Comparison of ENCODE assay signal across 1 cellular context in the genomic region with DNA sequence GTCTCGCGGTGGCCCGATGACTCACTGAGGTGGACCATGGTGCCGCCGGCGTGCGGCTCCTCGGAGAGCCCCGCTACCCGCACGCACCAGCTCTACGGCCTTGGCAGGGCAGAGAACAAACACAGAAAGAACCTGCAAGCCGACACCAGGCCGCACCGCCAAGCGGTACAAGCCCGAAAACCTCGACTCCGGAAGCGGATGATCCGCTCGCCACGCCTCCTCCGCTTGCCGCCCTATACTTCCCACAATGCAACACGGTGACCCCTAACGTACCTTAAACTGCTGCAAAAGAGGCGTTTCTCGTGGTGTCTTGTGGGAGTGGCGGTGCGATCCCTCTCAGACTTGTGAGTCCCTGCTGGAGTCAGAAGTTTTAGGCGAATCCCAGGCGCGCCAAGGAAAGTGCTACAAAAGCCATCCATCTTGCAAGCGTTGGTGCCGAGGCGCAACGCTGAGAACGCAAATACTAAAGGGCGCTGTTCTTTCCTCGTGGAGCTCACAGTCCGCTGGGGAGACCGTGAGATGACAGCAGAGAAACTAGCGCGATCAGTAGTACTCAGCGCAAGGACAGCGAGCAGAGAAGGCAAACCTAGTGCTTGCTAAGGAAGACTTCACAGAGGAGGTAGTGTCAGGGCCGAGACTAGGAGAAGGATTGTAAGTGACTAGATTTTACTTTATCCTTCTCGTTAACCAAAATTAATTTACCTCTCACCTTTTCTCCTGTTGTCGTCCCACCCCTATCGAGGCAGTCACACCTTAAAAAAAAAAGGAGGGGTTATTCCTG.
TF ChIP-seq lines count a peak whose summit lies in the region.

A gene (minus strand): TSS at position 200 of the 781 bp plus-strand sequence. CDS start 162 bp downstream, at position 38.

TF ChIP-seq in HepG2, 621 proteins besides CTCF, POLR2A, EP300 and RAD21 (continued from another document and continues in another):
- TF ChIP-seq, protein P1, sequence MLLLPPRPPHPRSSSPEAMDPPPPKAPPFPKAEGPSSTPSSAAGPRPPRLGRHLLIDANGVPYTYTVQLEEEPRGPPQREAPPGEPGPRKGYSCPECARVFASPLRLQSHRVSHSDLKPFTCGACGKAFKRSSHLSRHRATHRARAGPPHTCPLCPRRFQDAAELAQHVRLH (CRISPR knock-in tag; IDR thresholded peaks at IDR 0.05; ENCODE audit: borderline replicate concordance, low read depth), result 0 out of 2 replicates have a peak, but pooled peaks have one; percentile 76
- TF ChIP-seq ZNF180 (CRISPR knock-in tag; IDR thresholded peaks at IDR 0.05; ENCODE audit: borderline replicate concordance, low read depth) (no peak), ZBTB21 (CRISPR knock-in tag; IDR thresholded peaks at IDR 0.05) (no peak), MIER2 (CRISPR knock-in tag; IDR thresholded peaks at IDR 0.05) (no peak), SPEN (CRISPR knock-in tag; IDR thresholded peaks at IDR 0.05; ENCODE audit: low read depth) (peak; percentile 97), ZNF75D (CRISPR knock-in tag; IDR thresholded peaks at IDR 0.05; ENCODE audit: borderline replicate concordance) (no peak), ZBTB3 (CRISPR knock-in tag; IDR thresholded peaks at IDR 0.05; ENCODE audit: borderline replicate concordance, low read depth) (0 out of 2 replicates have a peak, but pooled peaks have one; percentile 46), GFI1 (CRISPR knock-in tag; IDR thresholded peaks at IDR 0.05; ENCODE audit: borderline replicate concordance) (no peak), PLRG1 (conservative IDR thresholded peaks at IDR 0.05) (no peak), HMG20B (CRISPR knock-in tag; conservative IDR thresholded peaks at IDR 0.05) (peak; percentile 41; the same call in 1 of the 2 replicates), JUND (CRISPR knock-in tag; IDR thresholded peaks at IDR 0.05) (peak; percentile 70; the same call in 1 of the 2 replicates), ZNF766 (CRISPR knock-in tag; IDR thresholded peaks at IDR 0.05; ENCODE audit: borderline replicate concordance) (no peak), ARHGAP35 (CRISPR knock-in tag; IDR thresholded peaks at IDR 0.05; ENCODE audit: borderline replicate concordance) (peak; percentile 42; the same call in 1 of the 2 replicates), ZNF569 (CRISPR knock-in tag; IDR thresholded peaks at IDR 0.05; ENCODE audit: borderline replicate concordance) (no peak), GABPA (IDR thresholded peaks at IDR 0.05; ENCODE audit: low read depth, low read length) (peak; percentile 82), GABPA (CRISPR knock-in tag; IDR thresholded peaks at IDR 0.05; ENCODE audit: low read depth) (peak; percentile 94), CBX2 (IDR thresholded peaks at IDR 0.05; ENCODE audit: low read depth, low read length) (no peak), CBX2 (CRISPR knock-in tag; IDR thresholded peaks at IDR 0.05; ENCODE audit: low read depth) (no peak; the same call in 1 of the 2 replicates), ZNF891 (CRISPR knock-in tag; IDR thresholded peaks at IDR 0.05) (0 out of 2 replicates have a peak, but pooled peaks have one; percentile 45), PPARG (CRISPR knock-in tag; conservative IDR thresholded peaks at IDR 0.05) (no peak; the same call in 1 of the 2 replicates), ZNF225 (CRISPR knock-in tag; IDR thresholded peaks at IDR 0.05) (peak; percentile 20; the same call in 1 of the 2 replicates), DMAP1 (CRISPR knock-in tag; IDR thresholded peaks at IDR 0.05) (peak; percentile 98), ZNF124 (CRISPR knock-in tag; IDR thresholded peaks at IDR 0.05) (peak; percentile 67; the same call in 1 of the 2 replicates), KLF11 (CRISPR knock-in tag; IDR thresholded peaks at IDR 0.05) (peak; percentile 73), ZNF878 (CRISPR knock-in tag; IDR thresholded peaks at IDR 0.05) (peak; percentile 80; the same call in 1 of the 2 replicates)
- TF ChIP-seq, protein P2, sequence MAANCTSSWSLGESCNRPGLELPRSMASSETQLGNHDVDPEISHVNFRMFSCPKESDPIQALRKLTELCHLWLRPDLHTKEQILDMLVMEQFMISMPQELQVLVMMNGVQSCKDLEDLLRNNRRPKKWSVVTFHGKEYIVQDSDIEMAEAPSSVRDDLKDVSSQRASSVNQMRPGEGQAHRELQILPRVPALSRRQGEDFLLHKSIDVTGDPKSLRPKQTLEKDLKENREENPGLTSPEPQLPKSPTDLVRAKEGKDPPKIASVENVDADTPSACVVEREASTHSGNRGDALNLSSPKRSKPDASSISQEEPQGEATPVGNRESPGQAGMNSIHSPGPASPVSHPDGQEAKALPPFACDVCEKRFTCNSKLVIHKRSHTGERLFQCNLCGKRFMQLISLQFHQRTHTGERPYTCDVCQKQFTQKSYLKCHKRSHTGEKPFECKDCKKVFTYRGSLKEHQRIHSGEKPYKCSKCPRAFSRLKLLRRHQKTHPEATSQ (CRISPR knock-in tag; IDR thresholded peaks at IDR 0.05; ENCODE audit: borderline replicate concordance), result 0 out of 2 replicates have a peak, but pooled peaks have one; percentile 15
- TF ChIP-seq, protein P3, sequence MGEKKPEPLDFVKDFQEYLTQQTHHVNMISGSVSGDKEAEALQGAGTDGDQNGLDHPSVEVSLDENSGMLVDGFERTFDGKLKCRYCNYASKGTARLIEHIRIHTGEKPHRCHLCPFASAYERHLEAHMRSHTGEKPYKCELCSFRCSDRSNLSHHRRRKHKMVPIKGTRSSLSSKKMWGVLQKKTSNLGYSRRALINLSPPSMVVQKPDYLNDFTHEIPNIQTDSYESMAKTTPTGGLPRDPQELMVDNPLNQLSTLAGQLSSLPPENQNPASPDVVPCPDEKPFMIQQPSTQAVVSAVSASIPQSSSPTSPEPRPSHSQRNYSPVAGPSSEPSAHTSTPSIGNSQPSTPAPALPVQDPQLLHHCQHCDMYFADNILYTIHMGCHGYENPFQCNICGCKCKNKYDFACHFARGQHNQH (CRISPR knock-in tag; IDR thresholded peaks at IDR 0.05), result peak; percentile 75
- TF ChIP-seq, protein P4, sequence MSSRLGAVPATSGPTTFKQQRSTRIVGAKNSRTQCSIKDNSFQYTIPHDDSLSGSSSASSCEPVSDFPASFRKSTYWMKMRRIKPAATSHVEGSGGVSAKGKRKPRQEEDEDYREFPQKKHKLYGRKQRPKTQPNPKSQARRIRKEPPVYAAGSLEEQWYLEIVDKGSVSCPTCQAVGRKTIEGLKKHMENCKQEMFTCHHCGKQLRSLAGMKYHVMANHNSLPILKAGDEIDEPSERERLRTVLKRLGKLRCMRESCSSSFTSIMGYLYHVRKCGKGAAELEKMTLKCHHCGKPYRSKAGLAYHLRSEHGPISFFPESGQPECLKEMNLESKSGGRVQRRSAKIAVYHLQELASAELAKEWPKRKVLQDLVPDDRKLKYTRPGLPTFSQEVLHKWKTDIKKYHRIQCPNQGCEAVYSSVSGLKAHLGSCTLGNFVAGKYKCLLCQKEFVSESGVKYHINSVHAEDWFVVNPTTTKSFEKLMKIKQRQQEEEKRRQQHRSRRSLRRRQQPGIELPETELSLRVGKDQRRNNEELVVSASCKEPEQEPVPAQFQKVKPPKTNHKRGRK (CRISPR knock-in tag; IDR thresholded peaks at IDR 0.05), result no peak
- TF ChIP-seq, protein P5, sequence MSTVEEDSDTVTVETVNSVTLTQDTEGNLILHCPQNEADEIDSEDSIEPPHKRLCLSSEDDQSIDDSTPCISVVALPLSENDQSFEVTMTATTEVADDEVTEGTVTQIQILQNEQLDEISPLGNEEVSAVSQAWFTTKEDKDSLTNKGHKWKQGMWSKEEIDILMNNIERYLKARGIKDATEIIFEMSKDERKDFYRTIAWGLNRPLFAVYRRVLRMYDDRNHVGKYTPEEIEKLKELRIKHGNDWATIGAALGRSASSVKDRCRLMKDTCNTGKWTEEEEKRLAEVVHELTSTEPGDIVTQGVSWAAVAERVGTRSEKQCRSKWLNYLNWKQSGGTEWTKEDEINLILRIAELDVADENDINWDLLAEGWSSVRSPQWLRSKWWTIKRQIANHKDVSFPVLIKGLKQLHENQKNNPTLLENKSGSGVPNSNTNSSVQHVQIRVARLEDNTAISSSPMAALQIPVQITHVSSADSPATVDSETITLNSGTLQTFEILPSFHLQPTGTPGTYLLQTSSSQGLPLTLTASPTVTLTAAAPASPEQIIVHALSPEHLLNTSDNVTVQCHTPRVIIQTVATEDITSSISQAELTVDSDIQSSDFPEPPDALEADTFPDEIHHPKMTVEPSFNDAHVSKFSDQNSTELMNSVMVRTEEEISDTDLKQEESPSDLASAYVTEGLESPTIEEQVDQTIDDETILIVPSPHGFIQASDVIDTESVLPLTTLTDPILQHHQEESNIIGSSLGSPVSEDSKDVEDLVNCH (CRISPR knock-in tag; IDR thresholded peaks at IDR 0.05), result no peak; the same call in 1 of the 2 replicates
- TF ChIP-seq, protein P6, sequence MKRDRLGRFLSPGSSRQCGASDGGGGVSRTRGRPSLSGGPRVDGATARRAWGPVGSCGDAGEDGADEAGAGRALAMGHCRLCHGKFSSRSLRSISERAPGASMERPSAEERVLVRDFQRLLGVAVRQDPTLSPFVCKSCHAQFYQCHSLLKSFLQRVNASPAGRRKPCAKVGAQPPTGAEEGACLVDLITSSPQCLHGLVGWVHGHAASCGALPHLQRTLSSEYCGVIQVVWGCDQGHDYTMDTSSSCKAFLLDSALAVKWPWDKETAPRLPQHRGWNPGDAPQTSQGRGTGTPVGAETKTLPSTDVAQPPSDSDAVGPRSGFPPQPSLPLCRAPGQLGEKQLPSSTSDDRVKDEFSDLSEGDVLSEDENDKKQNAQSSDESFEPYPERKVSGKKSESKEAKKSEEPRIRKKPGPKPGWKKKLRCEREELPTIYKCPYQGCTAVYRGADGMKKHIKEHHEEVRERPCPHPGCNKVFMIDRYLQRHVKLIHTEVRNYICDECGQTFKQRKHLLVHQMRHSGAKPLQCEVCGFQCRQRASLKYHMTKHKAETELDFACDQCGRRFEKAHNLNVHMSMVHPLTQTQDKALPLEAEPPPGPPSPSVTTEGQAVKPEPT (CRISPR knock-in tag; IDR thresholded peaks at IDR 0.05; ENCODE audit: low read depth), result no peak
- TF ChIP-seq, protein P7, sequence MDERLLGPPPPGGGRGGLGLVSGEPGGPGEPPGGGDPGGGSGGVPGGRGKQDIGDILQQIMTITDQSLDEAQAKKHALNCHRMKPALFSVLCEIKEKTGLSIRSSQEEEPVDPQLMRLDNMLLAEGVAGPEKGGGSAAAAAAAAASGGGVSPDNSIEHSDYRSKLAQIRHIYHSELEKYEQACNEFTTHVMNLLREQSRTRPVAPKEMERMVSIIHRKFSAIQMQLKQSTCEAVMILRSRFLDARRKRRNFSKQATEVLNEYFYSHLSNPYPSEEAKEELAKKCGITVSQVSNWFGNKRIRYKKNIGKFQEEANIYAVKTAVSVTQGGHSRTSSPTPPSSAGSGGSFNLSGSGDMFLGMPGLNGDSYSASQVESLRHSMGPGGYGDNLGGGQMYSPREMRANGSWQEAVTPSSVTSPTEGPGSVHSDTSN (CRISPR knock-in tag; IDR thresholded peaks at IDR 0.05), result no peak
- TF ChIP-seq, protein P8, sequence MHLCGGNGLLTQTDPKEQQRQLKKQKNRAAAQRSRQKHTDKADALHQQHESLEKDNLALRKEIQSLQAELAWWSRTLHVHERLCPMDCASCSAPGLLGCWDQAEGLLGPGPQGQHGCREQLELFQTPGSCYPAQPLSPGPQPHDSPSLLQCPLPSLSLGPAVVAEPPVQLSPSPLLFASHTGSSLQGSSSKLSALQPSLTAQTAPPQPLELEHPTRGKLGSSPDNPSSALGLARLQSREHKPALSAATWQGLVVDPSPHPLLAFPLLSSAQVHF (CRISPR knock-in tag; IDR thresholded peaks at IDR 0.05), result no peak
- TF ChIP-seq, protein P9, sequence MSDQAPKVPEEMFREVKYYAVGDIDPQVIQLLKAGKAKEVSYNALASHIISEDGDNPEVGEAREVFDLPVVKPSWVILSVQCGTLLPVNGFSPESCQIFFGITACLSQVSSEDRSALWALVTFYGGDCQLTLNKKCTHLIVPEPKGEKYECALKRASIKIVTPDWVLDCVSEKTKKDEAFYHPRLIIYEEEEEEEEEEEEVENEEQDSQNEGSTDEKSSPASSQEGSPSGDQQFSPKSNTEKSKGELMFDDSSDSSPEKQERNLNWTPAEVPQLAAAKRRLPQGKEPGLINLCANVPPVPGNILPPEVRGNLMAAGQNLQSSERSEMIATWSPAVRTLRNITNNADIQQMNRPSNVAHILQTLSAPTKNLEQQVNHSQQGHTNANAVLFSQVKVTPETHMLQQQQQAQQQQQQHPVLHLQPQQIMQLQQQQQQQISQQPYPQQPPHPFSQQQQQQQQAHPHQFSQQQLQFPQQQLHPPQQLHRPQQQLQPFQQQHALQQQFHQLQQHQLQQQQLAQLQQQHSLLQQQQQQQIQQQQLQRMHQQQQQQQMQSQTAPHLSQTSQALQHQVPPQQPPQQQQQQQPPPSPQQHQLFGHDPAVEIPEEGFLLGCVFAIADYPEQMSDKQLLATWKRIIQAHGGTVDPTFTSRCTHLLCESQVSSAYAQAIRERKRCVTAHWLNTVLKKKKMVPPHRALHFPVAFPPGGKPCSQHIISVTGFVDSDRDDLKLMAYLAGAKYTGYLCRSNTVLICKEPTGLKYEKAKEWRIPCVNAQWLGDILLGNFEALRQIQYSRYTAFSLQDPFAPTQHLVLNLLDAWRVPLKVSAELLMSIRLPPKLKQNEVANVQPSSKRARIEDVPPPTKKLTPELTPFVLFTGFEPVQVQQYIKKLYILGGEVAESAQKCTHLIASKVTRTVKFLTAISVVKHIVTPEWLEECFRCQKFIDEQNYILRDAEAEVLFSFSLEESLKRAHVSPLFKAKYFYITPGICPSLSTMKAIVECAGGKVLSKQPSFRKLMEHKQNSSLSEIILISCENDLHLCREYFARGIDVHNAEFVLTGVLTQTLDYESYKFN (CRISPR knock-in tag; conservative IDR thresholded peaks at IDR 0.05), result peak; percentile 51
